ENCODE assay signal across 16 cellular contexts in genomic region chr13:109151696-109152095, GRCh38.
"Had no signal": no experiment of that assay in that cellular context is flagged by ENCODE, and none has a peak within 500 bp of the region (broad histone marks: within the 10 kb centered on the region; RNA-seq: fewer than 3 reads in every experiment).

No MANE protein-coding gene starts in this region.

- H3K9me3 Mint-ChIP-seq: mesothelial cell of epicardium had no signal

- H3K4me3 ChIP-seq: ascending aorta, coronary artery, heart left ventricle, skin epidermis, thyroid gland, vagina had no signal

- H3K27me3 ChIP-seq: ascending aorta, heart left ventricle, thyroid gland, vagina had no signal

- H3K27ac ChIP-seq: ascending aorta, coronary artery, heart left ventricle, thyroid gland, vagina had no signal

- H3K27ac Mint-ChIP-seq: activated CD8-positive, alpha-beta T cell treated with anti-CD3 and anti-CD28 coated beads, Interleukin-2, amount 10 ng/mL, durations not matched to agents 7 days and 5 days; mesothelial cell of epicardium had no signal

- H3K4me3 Mint-ChIP-seq: activated CD8-positive, alpha-beta T cell treated with anti-CD3 and anti-CD28 coated beads, Interleukin-2, amount 10 ng/mL, durations not matched to agents 7 days and 5 days; mesothelial cell of epicardium had no signal

- H3K9me3 ChIP-seq: ascending aorta, heart left ventricle, thyroid gland, vagina had no signal

- DNase-seq: activated CD8-positive, alpha-beta memory T cell treated with anti-CD3 and anti-CD28 coated beads, Interleukin-2, amount 50 U/mL, for 48 hours; activated CD8-positive, alpha-beta T cell treated with anti-CD3 and anti-CD28 coated beads, Interleukin-2, amount 10 ng/mL, durations not matched to agents 7 days and 5 days; activated naive CD4-positive, alpha-beta T cell; caudate nucleus; effector CD4-positive, alpha-beta T cell; foreskin melanocyte; heart left ventricle; kidney; retina; T-helper 9 cell; thyroid gland had no signal

- H3K36me3 Mint-ChIP-seq: mesothelial cell of epicardium had no signal

- FAIRE-seq: kidney had no signal

- H3K36me3 ChIP-seq: ascending aorta, heart left ventricle, thyroid gland, vagina had no signal
